ENCODE assay signal across 9 cellular contexts in genomic region chr11:125627236-125627910, GRCh38. TPM values are rescaled to one million over a fixed set of nuclear protein-coding genes. Genes with fewer than 3 reads are reported as not detected.
A peak's percentile ranks its signal among the peaks of the same experiment; 100 is the strongest.
DNase-seq lines count a peak whose midpoint lies in the region; ATAC-seq and TF ChIP-seq lines count a peak whose summit lies in the region.
"Had no signal": no experiment of that assay in that cellular context is flagged by ENCODE, and none has a peak within 500 bp of the region (broad histone marks: within the 10 kb centered on the region; RNA-seq: fewer than 3 reads in every experiment).

No MANE protein-coding gene starts in this region.

- H3K4me1 ChIP-seq in CD4-positive, alpha-beta memory T cell (ENCODE audit: insufficient read depth, low read length) = peaks cover 19% of the 10 kb centered on the region
- H3K4me1 ChIP-seq in IMR-90 (ENCODE audit: control insufficient read depth, insufficient read depth, low read length) (peaks cover 4% of the 10 kb centered on the region), mesenchymal stem cell (ENCODE audit: control insufficient read depth, insufficient read depth, low read depth, low read length) (peaks cover 1% of the 10 kb centered on the region)

- H3K79me1 ChIP-seq in IMR-90 (ENCODE audit: low read depth in 1 of 2, low read length in 2 of 2) = peaks cover 11 to 47% of the 10 kb centered on the region in 2 experiments; a peak in 3 of 4 replicates
- peaks cover 10% of the 10 kb centered on the region for H3K79me1 ChIP-seq in mesenchymal stem cell (replicated peaks; ENCODE audit: low read length, poor library complexity, severe bottlenecking)

- peak overlapping the region; percentile 82 for H3K23ac ChIP-seq in IMR-90 (ENCODE audit: low read depth, low read length)
- H3K23ac ChIP-seq in mesenchymal stem cell (ENCODE audit: low read length in 2 of 2) = no peak overlapping the region

- H3K4me2 ChIP-seq in IMR-90 (ENCODE audit: low read depth, low read length) = peak overlapping the region; percentile 95
- peak overlapping the region; percentile 88 for H3K4me2 ChIP-seq in mesenchymal stem cell (ENCODE audit: low read length, poor library complexity, severe bottlenecking)

- peaks cover 0 to 8% of the 10 kb centered on the region in 2 donors for H3K36me3 Mint-ChIP-seq in CD4-positive, alpha-beta memory T cell

- CTCF ChIA-PET in CD4-positive, alpha-beta memory T cell (lab: Charles Lee; ENCODE audit: partially characterized antibody) = interaction anchor here (0.6 to 3.8 kb wide), 5 partner anchors 15 to 260 kb away, joined by 3 to 20 read pairs (median 3); partner anchors contain the start of genes EI24 and HYLS1
- CTCF ChIA-PET in IMR-90 (lab: Yijun Ruan, JAX) = interaction anchor here (1.0 kb wide), 1 partner anchor 247 kb away, joined by 4 read pairs; no protein-coding TSS in a partner anchor

- H3K4ac ChIP-seq in IMR-90 (ENCODE audit: low read depth, low read length) (peak overlapping the region; percentile 62; the same call in 1 of the 2 replicates), mesenchymal stem cell (ENCODE audit: low read depth in 1 of 2, low read length in 2 of 2) (no peak overlapping the region)

- intact Hi-C loops in CD4-positive, alpha-beta memory T cell (cut with micrococcal nuclease) = loop anchor here (5.0 to 10.0 kb wide), 2 partner anchors 245 to 657 kb away; partner anchors contain the start of gene TIRAP
- intact Hi-C loops in IMR-90 (cut with micrococcal nuclease) = loop anchor here (2.0 kb wide), 1 partner anchor 47 kb away; no protein-coding TSS in a partner anchor

- no peak overlapping the region for H3K27ac ChIP-seq in CD4-positive, alpha-beta memory T cell (ENCODE audit: low read depth, low read length)
- peak overlapping the region; percentile 58 for H3K27ac ChIP-seq in IMR-90 (ENCODE audit: insufficient read depth, low read length)
- H3K27ac ChIP-seq in mesenchymal stem cell (ENCODE audit: low read length, poor library complexity, severe bottlenecking) = peak overlapping the region; percentile 96

- no peaks in the 10 kb centered on the region for H3K9me3 ChIP-seq in CD4-positive, alpha-beta memory T cell (ENCODE audit: control insufficient read depth in 1 of 2, low read length in 2 of 2)
- H3K9me3 ChIP-seq in IMR-90 (ENCODE audit: control insufficient read depth, insufficient read depth, low read length) = no peaks in the 10 kb centered on the region
- H3K9me3 ChIP-seq in mesenchymal stem cell (ENCODE audit: control insufficient read depth, low read length) = no peaks in the 10 kb centered on the region

- ATAC-seq in IMR-90 (ENCODE audit: low read depth) (no peak), HG02571 (IDR thresholded peaks at IDR 0.05; ENCODE audit: unreplicated experiment) (no peak)

- H3K36me3 ChIP-seq in CD4-positive, alpha-beta memory T cell (ENCODE audit: insufficient read depth, low read length) = peaks cover under 1% of the 10 kb centered on the region
- H3K36me3 ChIP-seq in IMR-90 (ENCODE audit: control insufficient read depth, insufficient read depth, low read length) = no peaks in the 10 kb centered on the region
- H3K36me3 ChIP-seq in mesenchymal stem cell (ENCODE audit: control insufficient read depth in 1 of 2, insufficient read depth in 2 of 2, low read depth in 1 of 2, low read length in 2 of 2) = peaks cover 7 to 21% of the 10 kb centered on the region in 2 experiments

- H3K4me3 Mint-ChIP-seq in CD4-positive, alpha-beta memory T cell = peak overlapping the region; percentile 34 to 100 (median 94)

- dilution Hi-C loops in IMR-90 (cut with HindIII; ENCODE audit: low sequenced_read_pairs, unreplicated experiment) = no loop called here

- H2AFZ ChIP-seq in IMR-90 (replicated peaks; ENCODE audit: low read length, poor library complexity) (no peak overlapping the region), mesenchymal stem cell (ENCODE audit: low read depth, low read length) (no peak overlapping the region)

- H2BK5ac ChIP-seq in IMR-90 (ENCODE audit: low read depth, low read length, poor library complexity, severe bottlenecking) (peak overlapping the region; percentile 55), mesenchymal stem cell (ENCODE audit: low read depth, low read length, poor library complexity, severe bottlenecking) (no peak overlapping the region)

- H3K4me3 ChIP-seq in CD4-positive, alpha-beta memory T cell (ENCODE audit: low read length in 2 of 2) = no peak overlapping the region
- peak overlapping the region; percentile 72 for H3K4me3 ChIP-seq in IMR-90 (ENCODE audit: insufficient read depth, low read depth, low read length)
- H3K4me3 ChIP-seq in astrocyte of the cerebellum (ENCODE audit: low read depth, low read length) = peak overlapping the region; percentile 65
- H3K4me3 ChIP-seq in mesenchymal stem cell (ENCODE audit: insufficient read depth in 1 of 2, low read depth in 1 of 2, low read length in 2 of 2) = peak overlapping the region in 1 of 2 experiments; percentile 91

- no peak overlapping the region for H2BK15ac ChIP-seq in IMR-90 (ENCODE audit: low read depth, low read length)
- H2BK15ac ChIP-seq in mesenchymal stem cell (ENCODE audit: low read depth, poor library complexity, severe bottlenecking) = no peak overlapping the region

- in situ Hi-C loops in IMR-90 (cut with MboI; ENCODE audit: low sequenced_read_pairs) (loop anchor here (10.0 kb wide), 1 partner anchor 247 kb away; no protein-coding TSS in a partner anchor), astrocyte of the cerebellum (cut with HindIII; ENCODE audit: low sequenced_read_pairs) (loop anchor here (10.0 kb wide), 1 partner anchor 267 kb away; no protein-coding TSS in a partner anchor)

- 0 out of 2 replicates have a peak, but pooled peaks cover 2% of the 10 kb centered on the region for H3K9me1 ChIP-seq in IMR-90 (ENCODE audit: insufficient read depth, low read length)

- peak overlapping the region; percentile 84 for H3K14ac ChIP-seq in IMR-90 (replicated peaks; ENCODE audit: low read depth, low read length)
- H3K14ac ChIP-seq in mesenchymal stem cell (ENCODE audit: low read length in 2 of 2) = no peak overlapping the region

- peak overlapping the region; percentile 87; the same call in 1 of the 2 replicates for H3K56ac ChIP-seq in IMR-90 (ENCODE audit: extremely low read depth, insufficient read depth, low read length)

- no CpG with 5 or more reads among the region's 7 CpGs for WGBS in IMR-90 (ENCODE audit: extremely low coverage in 2 of 2, insufficient read length in 1 of 2), 2 experiments
- 59% methylated on average over 6 of the region's 7 CpGs for WGBS in mesenchymal stem cell

- POLR2A ChIA-PET in CD4-positive, alpha-beta memory T cell (lab: Charles Lee; ENCODE audit: partially characterized antibody) = interaction anchor here (1.6 to 2.5 kb wide), 2 partner anchors 35 to 58 kb away, joined by 7 to 24 read pairs; partner anchors contain the start of genes EI24 and STT3A
- POLR2A ChIA-PET in IMR-90 (lab: Charles Lee; ENCODE audit: unreplicated experiment) = no interaction called here

- peak overlapping the region; percentile 28; the same call in 1 of the 2 replicates for H4K5ac ChIP-seq in IMR-90 (ENCODE audit: low read depth, low read length)

- H4K91ac ChIP-seq in IMR-90 (ENCODE audit: insufficient read depth, low read depth, low read length) (peak overlapping the region; percentile 80; the same call in 1 of the 2 replicates), mesenchymal stem cell (ENCODE audit: low read length) (no peak overlapping the region)

- TF ChIP-seq POLR2A in IMR-90 (IDR thresholded peaks at IDR 0.05; ENCODE audit: low read depth, low read length) = no peak

- H2BK12ac ChIP-seq in mesenchymal stem cell (ENCODE audit: low read length in 2 of 2) = no peak overlapping the region

- H2AK5ac ChIP-seq in IMR-90 (ENCODE audit: low read depth, low read length) = peak overlapping the region; percentile 71; the same call in 1 of the 2 replicates
- no peak overlapping the region for H2AK5ac ChIP-seq in mesenchymal stem cell (ENCODE audit: low read length, severe bottlenecking)

- TF ChIP-seq CTCF in IMR-90 (conservative IDR thresholded peaks at IDR 0.05; ENCODE audit: low read depth, low read length) = no peak
- TF ChIP-seq CTCF in astrocyte of the cerebellum (IDR thresholded peaks at IDR 0.05; ENCODE audit: low read depth, low read length, missing control alignments) = no peak

- H4K20me1 ChIP-seq in IMR-90 (ENCODE audit: insufficient read depth, low read length) = no peaks in the 10 kb centered on the region

- peak overlapping the region; percentile 75 for H3K9ac ChIP-seq in IMR-90 (ENCODE audit: low read depth, low read length)
- H3K9ac ChIP-seq in mesenchymal stem cell (ENCODE audit: low read length) = peak overlapping the region; percentile 96

- peak overlapping the region; percentile 29; the same call in 1 of the 2 replicates for H2BK20ac ChIP-seq in IMR-90 (ENCODE audit: low read depth, low read length)

- H2BK120ac ChIP-seq in IMR-90 (ENCODE audit: low read depth, low read length) = peak overlapping the region; percentile 50; the same call in 1 of the 2 replicates
- no peak overlapping the region for H2BK120ac ChIP-seq in mesenchymal stem cell (ENCODE audit: low read depth, low read length)

- H3K9me3 Mint-ChIP-seq in CD4-positive, alpha-beta memory T cell = peaks cover 0 to 5% (median 0%) of the 10 kb centered on the region in 8 donors

- H4K8ac ChIP-seq in IMR-90 (ENCODE audit: low read depth in 2 of 2, low read length in 2 of 2) (peak overlapping the region; percentile 91 to 99; a peak in 2 of 4 replicates), mesenchymal stem cell (ENCODE audit: low read length) (no peak overlapping the region)

- TF ChIP-seq RAD21 in IMR-90 (IDR thresholded peaks at IDR 0.05; ENCODE audit: low read length) = no peak

- H3K18ac ChIP-seq in IMR-90 (ENCODE audit: low read depth, low read length) = no peak overlapping the region
- no peak overlapping the region for H3K18ac ChIP-seq in mesenchymal stem cell (ENCODE audit: low read depth in 1 of 2, low read length in 2 of 2)

- H3K4me1 Mint-ChIP-seq in CD4-positive, alpha-beta memory T cell = peaks cover 11 to 29% (median 16%) of the 10 kb centered on the region in 4 donors

- no peak for DNase-seq in CD4-positive, alpha-beta memory T cell
- DNase-seq in IMR-90 = peak; percentile 31
- no peak for DNase-seq in astrocyte of the cerebellum (ENCODE audit: low read depth)
- DNase-seq in mesenchymal stem cell = no peak
- DNase-seq in DMS 273 (lab: John Stamatoyannopoulos, UW; ENCODE audit: unreplicated experiment) = no peak
- DNase-seq in A172 (ENCODE audit: low spot score) = no peak
- no peak for DNase-seq in activated CD4-positive, alpha-beta T cell treated with anti-CD3 and anti-CD28 coated beads, Interleukin-2, amount 50 U/mL, for 1 hour
- DNase-seq: NCI-H510A treated with DMSO at 0.1 percent for 48 hours had no signal

- no peaks in the 10 kb centered on the region for H3K27me3 Mint-ChIP-seq in CD4-positive, alpha-beta memory T cell

- H2AK9ac ChIP-seq in IMR-90 (replicated peaks; ENCODE audit: low read depth, low read length, poor library complexity) = no peak overlapping the region

- BruUV-seq in IMR-90 (replicated peaks; lab: Mats Ljungman, UMichigan) = no TSS peak

- peak overlapping the region in 3 of 7 donors; percentile 47 to 99 (median 87) for H3K27ac Mint-ChIP-seq in CD4-positive, alpha-beta memory T cell

- no peaks in the 10 kb centered on the region for H3K27me3 ChIP-seq in CD4-positive, alpha-beta memory T cell (ENCODE audit: insufficient read depth, low read length)
- H3K27me3 ChIP-seq in IMR-90 (ENCODE audit: control insufficient read depth, insufficient read depth, low read length) = no peaks in the 10 kb centered on the region
- H3K27me3 ChIP-seq in mesenchymal stem cell (ENCODE audit: control insufficient read depth in 1 of 2, insufficient read depth in 1 of 2, low read length in 2 of 2) = no peaks in the 10 kb centered on the region

RNA-seq across cellular contexts. Expression of gene CHEK1, which starts 2.4 kb away (rescaled TPM):
- 1 to 10 TPM in 1 of 2 experiments, under 1 TPM in 1; 1.00 to 1.7 TPM for total RNA-seq in CD4-positive, alpha-beta memory T cell
- 1 to 10 TPM; 2.0 TPM for polyA plus RNA-seq in CD4-positive, alpha-beta memory T cell
- total RNA-seq in IMR-90 (2012; rRNA removed) = 22.6 and 30.3 TPM in 2 replicates
- polyA plus RNA-seq in IMR-90 (2012; rRNA removed) = 15.9 and 16.0 TPM in 2 replicates
- 2.7 and 6.0 TPM in 2 replicates for polyA plus RNA-seq in IMR-90 (2012; cell fraction: cytosol; rRNA removed)
- polyA plus RNA-seq in IMR-90 (2012; cell fraction: nucleus; rRNA removed; ENCODE audit: low replicate concordance) = 3.2 and 9.7 TPM in 2 replicates
- 17.0 TPM for polyA plus RNA-seq in mesenchymal stem cell (2013, experiment 1 of 2)
- polyA plus RNA-seq in mesenchymal stem cell (2013, experiment 2 of 2) = 18.5 TPM
- 44.9 and 57.7 TPM in 2 replicates for total RNA-seq in A172 (2014; rRNA removed; shearing (Covaris generic))

RNA-seq across cellular contexts. Expression of gene STT3A, which starts 34.7 kb away (rescaled TPM):
- 100 to 1,000 TPM; 133 to 138 TPM for total RNA-seq in CD4-positive, alpha-beta memory T cell
- polyA plus RNA-seq in CD4-positive, alpha-beta memory T cell = 10 to 100 TPM; 81.8 to 86.7 TPM
- 346 and 387 TPM in 2 replicates for total RNA-seq in IMR-90 (2012; rRNA removed)
- 180 and 184 TPM in 2 replicates for polyA plus RNA-seq in IMR-90 (2012; rRNA removed)
- polyA plus RNA-seq in IMR-90 (2012; cell fraction: cytosol; rRNA removed) = 112 and 179 TPM in 2 replicates
- polyA plus RNA-seq in IMR-90 (2012; cell fraction: nucleus; rRNA removed; ENCODE audit: low replicate concordance) = 25.4 and 108 TPM in 2 replicates
- polyA plus RNA-seq in mesenchymal stem cell (2013, experiment 1 of 2) = 228 TPM
- 229 TPM for polyA plus RNA-seq in mesenchymal stem cell (2013, experiment 2 of 2)
- total RNA-seq in A172 (2014; rRNA removed; shearing (Covaris generic)) = 138 and 139 TPM in 2 replicates

RNA-seq across cellular contexts. Expression of gene ACRV1, which starts 53.3 kb away (rescaled TPM):
- not detected for total RNA-seq in CD4-positive, alpha-beta memory T cell
- polyA plus RNA-seq in CD4-positive, alpha-beta memory T cell = not detected
- not detected in 2 replicates for total RNA-seq in IMR-90 (2012; rRNA removed)
- polyA plus RNA-seq in IMR-90 (2012; rRNA removed) = not detected in 2 replicates
- not detected in 2 replicates for polyA plus RNA-seq in IMR-90 (2012; cell fraction: cytosol; rRNA removed)
- polyA plus RNA-seq in IMR-90 (2012; cell fraction: nucleus; rRNA removed; ENCODE audit: low replicate concordance) = not detected in 2 replicates
- not detected for polyA plus RNA-seq in mesenchymal stem cell (2013, experiment 1 of 2)
- not detected for polyA plus RNA-seq in mesenchymal stem cell (2013, experiment 2 of 2)
- not detected in 2 replicates for total RNA-seq in A172 (2014; rRNA removed; shearing (Covaris generic))

RNA-seq across cellular contexts. Expression of gene EI24, which starts 58.1 kb away (rescaled TPM):
- 10 to 100 TPM; 35.5 to 36.8 TPM for total RNA-seq in CD4-positive, alpha-beta memory T cell
- 10 to 100 TPM; 59.5 to 61.2 TPM for polyA plus RNA-seq in CD4-positive, alpha-beta memory T cell
- total RNA-seq in IMR-90 (2012; rRNA removed) = 95.9 and 122 TPM in 2 replicates
- 82.6 and 89.7 TPM in 2 replicates for polyA plus RNA-seq in IMR-90 (2012; rRNA removed)
- 75.8 and 96.6 TPM in 2 replicates for polyA plus RNA-seq in IMR-90 (2012; cell fraction: cytosol; rRNA removed)
- 16.5 and 42.6 TPM in 2 replicates for polyA plus RNA-seq in IMR-90 (2012; cell fraction: nucleus; rRNA removed; ENCODE audit: low replicate concordance)
- polyA plus RNA-seq in mesenchymal stem cell (2013, experiment 1 of 2) = 125 TPM
- polyA plus RNA-seq in mesenchymal stem cell (2013, experiment 2 of 2) = 132 TPM
- 76.4 and 81.6 TPM in 2 replicates for total RNA-seq in A172 (2014; rRNA removed; shearing (Covaris generic))

Comparison
In these comparisons a context has a peak if more than half of its experiments do, and no peak if none do; other contexts are left out.
1. H3K4me3 ChIP-seq: peak in IMR-90 (single experiment) and astrocyte of the cerebellum (single experiment); none in CD4-positive, alpha-beta memory T cell (0 of 2).